8 cellular contexts compared by ENCODE assay signal in the genomic region with DNA sequence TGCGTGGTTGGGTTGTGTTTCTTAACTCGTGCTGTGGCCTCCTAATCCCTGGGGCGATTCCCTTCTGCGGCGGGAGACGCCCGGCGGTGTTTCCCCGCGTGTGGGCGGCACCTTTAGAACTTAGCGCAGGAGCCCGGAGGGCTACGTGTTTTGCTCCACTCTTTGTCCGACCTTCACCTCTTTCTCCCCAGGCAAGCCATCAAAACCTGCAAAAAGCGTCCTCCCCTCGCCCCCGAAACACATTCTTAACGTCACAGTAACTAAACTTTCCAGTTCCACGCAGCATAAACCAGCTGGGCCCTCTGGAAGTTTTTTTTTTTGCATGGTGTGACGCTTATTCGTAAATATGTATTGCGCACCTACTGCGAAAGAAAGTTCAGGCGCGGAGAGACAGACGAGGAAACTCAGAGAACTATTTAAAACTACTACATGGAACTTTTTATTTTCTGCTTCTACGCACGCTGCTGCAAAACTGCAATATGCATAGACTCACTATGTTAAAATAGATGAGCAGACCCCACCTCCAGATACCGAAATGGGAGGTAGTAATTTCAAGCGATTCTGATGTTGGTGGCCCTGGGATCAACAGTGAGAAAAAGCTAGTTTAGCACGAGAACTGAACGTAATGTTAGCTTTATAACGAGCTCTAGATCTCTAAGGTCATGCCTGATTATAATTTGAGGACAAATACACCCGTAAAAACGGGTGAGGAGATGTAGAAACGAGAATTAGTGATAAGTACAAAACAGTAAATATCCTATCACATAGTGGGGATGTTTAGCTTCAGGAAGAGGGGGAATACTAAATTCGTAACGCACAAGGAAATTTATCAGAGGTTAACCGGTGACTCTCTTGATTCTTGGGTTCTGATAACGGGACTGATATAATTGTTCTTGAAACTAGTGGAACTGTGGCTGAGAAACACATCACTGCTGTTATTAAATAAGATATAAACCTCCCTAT. TPM values are rescaled to one million over a fixed set of nuclear protein-coding genes. Genes with fewer than 3 reads are reported as not detected.
DNase-seq lines count a peak whose midpoint lies in the region; ATAC-seq, FAIRE-seq and TF ChIP-seq lines count a peak whose summit lies in the region.

No MANE protein-coding gene starts in this region.

- no peak overlapping the region for H2BK15ac ChIP-seq in H1 (ENCODE audit: low read length)

- no peak for TF ChIP-seq CTCF in VCaP (conservative IDR thresholded peaks at IDR 0.05)
- no peak for TF ChIP-seq CTCF in H1 (IDR thresholded peaks at IDR 0.05; ENCODE audit: control extremely low read depth in 1 of 3, insufficient read depth in 1 of 3, low read depth in 1 of 3, low read length in 3 of 3)

- no peak overlapping the region for H2BK20ac ChIP-seq in H1 (ENCODE audit: low read length)

- no peak overlapping the region for H2BK120ac ChIP-seq in H1 (replicated peaks; ENCODE audit: low read depth, low read length)

- DNase-seq in DMS79 (lab: John Stamatoyannopoulos, UW) = peak; percentile 24
- peak; percentile 8 for DNase-seq in HS-27A (ENCODE audit: low read depth)
- no peak for DNase-seq in H1 (ENCODE audit: low read depth in 1 of 2, low spot score in 2 of 2)
- no peak for DNase-seq in urothelium cell line (ENCODE audit: low spot score)

- H4K5ac ChIP-seq in H1 (ENCODE audit: insufficient read length, low read depth, low read length) = no peak overlapping the region

- H3K4me1 ChIP-seq in H1 (replicated peaks in 1 of 4; ENCODE audit: control insufficient read depth in 3 of 4, insufficient read depth in 4 of 4, low read length in 3 of 4) = no peaks in the 10 kb centered on the region; a peak in 1 of 7 replicates
- H3K4me1 ChIP-seq in mucosa of stomach (ENCODE audit: control insufficient read depth, insufficient read depth, low read length) = peaks cover 12% of the 10 kb centered on the region
- peaks cover 3 to 28% (median 15%) of the 10 kb centered on the region in 5 donors for H3K4me1 ChIP-seq in subcutaneous abdominal adipose tissue (ENCODE audit: control insufficient read depth in 5 of 5, insufficient read depth in 5 of 5, low read length in 5 of 5)

- H3K4me3 ChIP-seq in H1 (ENCODE audit: extremely low read depth in 1 of 4, insufficient read depth in 2 of 4, low read depth in 3 of 4, low read length in 4 of 4) (peak overlapping the region; percentile 81 to 92 (median 85)), mucosa of stomach (ENCODE audit: low read length) (peak overlapping the region; percentile 85), subcutaneous abdominal adipose tissue (ENCODE audit: low read depth in 1 of 5, low read length in 5 of 5) (peak overlapping the region; percentile 90 to 99 (median 94))

- no peak for TF ChIP-seq RAD21 in H1 (IDR thresholded peaks at IDR 0.05 in 1 of 2, conservative IDR thresholded peaks at IDR 0.05 in 1 of 2; ENCODE audit: low read depth in 2 of 2, low read length in 2 of 2)

- peak; percentile 22 for ATAC-seq in GM21367 (IDR thresholded peaks at IDR 0.05; ENCODE audit: unreplicated experiment)

- peak overlapping the region; percentile 73 to 84 for H3K4me2 ChIP-seq in H1 (ENCODE audit: insufficient read depth in 1 of 2, low read depth in 2 of 2, low read length in 2 of 2)

- H3K27me3 ChIP-seq in H1 (replicated peaks in 1 of 4; ENCODE audit: control insufficient read depth in 3 of 4, extremely low read depth in 1 of 4, insufficient read depth in 3 of 4, low read length in 3 of 4) (0 out of 7 replicates have a peak, but pooled peaks cover 0 to 2% (median 0%) of the 10 kb centered on the region in 4 experiments), mucosa of stomach (ENCODE audit: control insufficient read depth, insufficient read depth, low read length) (no peaks in the 10 kb centered on the region), subcutaneous abdominal adipose tissue (ENCODE audit: control insufficient read depth in 5 of 5, insufficient read depth in 4 of 5, low read length in 5 of 5) (peaks cover 0 to 4% (median 0%) of the 10 kb centered on the region in 5 donors)

- H3K79me1 ChIP-seq in H1 (ENCODE audit: low read depth, low read length) = no peaks in the 10 kb centered on the region; the same call in 1 of the 2 replicates

- CTCF ChIA-PET in H1 (lab: Charles Lee; ENCODE audit: partially characterized antibody) = interaction anchor here (0.6 to 1.2 kb wide), 4 partner anchors 10 to 254 kb away, joined by 3 to 7 read pairs (median 4); no protein-coding TSS in a partner anchor

- WGBS in H1 (ENCODE audit: extremely low coverage in 1 of 2, insufficient coverage in 1 of 2, insufficient read length in 1 of 2, insufficient replicate concordance in 2 of 2, low coverage in 1 of 2, low lambda C conversion rate in 2 of 2, missing lambda C conversion rate in 1 of 2), 2 experiments = 12% methylated on average over 41 of the region's 41 CpGs; no CpG with 5 or more reads in 1 of the 2 experiments

- no peaks in the 10 kb centered on the region for H3K9me3 ChIP-seq in H1 (ENCODE audit: insufficient read depth in 2 of 2, low read depth in 1 of 2, low read length in 1 of 2)
- H3K9me3 ChIP-seq in mucosa of stomach (ENCODE audit: control insufficient read depth, low read length) = no peaks in the 10 kb centered on the region
- H3K9me3 ChIP-seq in subcutaneous abdominal adipose tissue (ENCODE audit: control insufficient read depth in 5 of 5, low read length in 5 of 5) = no peaks in the 10 kb centered on the region

- peaks cover 14% of the 10 kb centered on the region for H3K23me2 ChIP-seq in H1 (ENCODE audit: low read depth, low read length)

- no peak overlapping the region for H3K23ac ChIP-seq in H1 (ENCODE audit: insufficient read length)

- H3K27ac ChIP-seq in VCaP (peak overlapping the region; percentile 82), H1 (ENCODE audit: low read depth, low read length) (no peak overlapping the region), subcutaneous abdominal adipose tissue (ENCODE audit: low read depth, low read length) (peak overlapping the region; percentile 88)

- no peak for TF ChIP-seq EP300 in H1 (IDR thresholded peaks at IDR 0.05; ENCODE audit: borderline replicate concordance in 1 of 2, low read depth in 2 of 2, low read length in 2 of 2)

- H4K8ac ChIP-seq in H1 (ENCODE audit: extremely low read depth, insufficient read depth, low read length) = peak overlapping the region; percentile 90; the same call in 1 of the 2 replicates

- H3K56ac ChIP-seq in H1 (replicated peaks; ENCODE audit: insufficient read length, low read depth, low read length) = no peak overlapping the region

- peak overlapping the region; percentile 60; the same call in 1 of the 2 replicates for H2BK5ac ChIP-seq in H1 (ENCODE audit: low read depth, low read length)

- H4K91ac ChIP-seq in H1 (replicated peaks; ENCODE audit: insufficient read length, low read length) = no peak overlapping the region

- no peak for FAIRE-seq in H1 (lab: Jason Lieb, UNC)
- no peak for FAIRE-seq in urothelium cell line (lab: Jason Lieb, UNC)

- TF ChIP-seq POLR2A in H1 (IDR thresholded peaks at IDR 0.05; ENCODE audit: control extremely low read depth in 1 of 2, low read depth in 2 of 2, low read length in 2 of 2) = no peak

- no peak overlapping the region for H3K14ac ChIP-seq in H1 (ENCODE audit: insufficient read length)

- H3K9ac ChIP-seq in H1 (replicated peaks in 1 of 4; ENCODE audit: extremely low read depth in 1 of 4, low read depth in 3 of 4, low read length in 3 of 4) (peak overlapping the region; percentile 64 to 75 (median 72)), mucosa of stomach (ENCODE audit: low read length) (peak overlapping the region; percentile 86), subcutaneous abdominal adipose tissue (ENCODE audit: low read length in 5 of 5) (peak overlapping the region; percentile 65 to 91 (median 90))

- peak overlapping the region; percentile 60; the same call in 1 of the 2 replicates for H3K18ac ChIP-seq in H1 (ENCODE audit: extremely low read depth, low read length)

- POLR2A ChIA-PET in H1 (lab: Charles Lee; ENCODE audit: partially characterized antibody) = interaction anchor here (0.6 to 2.0 kb wide), 5 partner anchors 12 to 443 kb away, joined by 3 to 5 read pairs (median 4); a partner anchor contains a TSS

- H3K36me3 ChIP-seq in H1 (ENCODE audit: control insufficient read depth in 2 of 4, insufficient read depth in 4 of 4, low read length in 3 of 4) (no peaks in the 10 kb centered on the region; a peak in 1 of 8 replicates), mucosa of stomach (ENCODE audit: control insufficient read depth, insufficient read depth, low read length) (no peaks in the 10 kb centered on the region), subcutaneous abdominal adipose tissue (ENCODE audit: control insufficient read depth in 5 of 5, insufficient read depth in 5 of 5, low read length in 5 of 5) (peaks cover 0 to 3% (median 0%) of the 10 kb centered on the region in 5 donors)

- peak overlapping the region; percentile 83 for H2AFZ ChIP-seq in H1 (ENCODE audit: low read length)

- H2AK5ac ChIP-seq in H1 (ENCODE audit: low read depth, low read length) = no peak overlapping the region

- no peak overlapping the region for H3K4ac ChIP-seq in H1 (replicated peaks; ENCODE audit: insufficient read length, low read depth, low read length)

- no peaks in the 10 kb centered on the region for H4K20me1 ChIP-seq in H1 (replicated peaks in 1 of 2; ENCODE audit: control insufficient read depth in 1 of 2, insufficient read depth in 2 of 2, low read length in 2 of 2)

- peak overlapping the region; percentile 9; the same call in 1 of the 2 replicates for H2BK12ac ChIP-seq in H1 (ENCODE audit: low read depth, low read length)

- peaks cover 0 to 31% of the 10 kb centered on the region in 2 experiments; a peak in 2 of 4 replicates for H3K79me2 ChIP-seq in H1 (ENCODE audit: control insufficient read depth in 1 of 2, insufficient read depth in 2 of 2, low read length in 2 of 2)

TF ChIP-seq in H1, 55 proteins besides CTCF, POLR2A, EP300 and RAD21 (continues in another document):
- TF ChIP-seq CHD2 (IDR thresholded peaks at IDR 0.05; ENCODE audit: low read length) = no peak
- TF ChIP-seq SIN3A (conservative IDR thresholded peaks at IDR 0.05 in 1 of 2, IDR thresholded peaks at IDR 0.05 in 1 of 2; ENCODE audit: low read depth in 1 of 2, low read length in 2 of 2) = no peak
- no peak for TF ChIP-seq BRCA1 (IDR thresholded peaks at IDR 0.05; ENCODE audit: low read depth, low read length)
- TF ChIP-seq POLR2AphosphoS5 (IDR thresholded peaks at IDR 0.05; ENCODE audit: low read depth, low read length) = no peak
- no peak for TF ChIP-seq RFX5 (IDR thresholded peaks at IDR 0.05; ENCODE audit: borderline replicate concordance, low read depth, low read length)
- no peak for TF ChIP-seq KDM5A (IDR thresholded peaks at IDR 0.05; ENCODE audit: low read length)

RNA-seq across cellular contexts. Expression of a gene that starts 0.9 kb away (rescaled TPM):
- total RNA-seq in H1 (2021; fragmentation: NEBNext Ultra II Directional; extraction: Animal tissue kit (Norgen Biotek cat#: 25700)) = 24.2 and 27.4 TPM in 2 replicates
- polyA plus RNA-seq in H1 (2011; rRNA removed) = 4.4 and 4.8 TPM in 2 replicates
- polyA plus RNA-seq in H1 (2011; cell fraction: cytosol; rRNA removed) = 5.7 TPM
- 16.4 TPM for polyA plus RNA-seq in H1 (2011; cell fraction: nucleus; rRNA removed)
- 7.0 to 14.2 TPM (median 9.3 TPM) in 4 replicates for polyA plus RNA-seq in H1 (2012, experiment 1 of 2)
- 0.49 TPM for polyA plus RNA-seq in H1 (2012, experiment 2 of 2)
- polyA plus RNA-seq in H1 (2013, experiment 1 of 2) = 11.6 TPM
- polyA plus RNA-seq in H1 (2013, experiment 2 of 2) = 9.6 TPM
- 22.7 and 38.4 TPM in 2 replicates for polyA minus RNA-seq in H1 (2011; rRNA and poly(A)+ RNA removed)
- polyA minus RNA-seq in H1 (2011; cell fraction: cytosol; rRNA and poly(A)+ RNA removed) = 11.1 TPM
- polyA minus RNA-seq in H1 (2011; cell fraction: nucleus; rRNA and poly(A)+ RNA removed) = 33.0 TPM

Comparison
In these comparisons a context has a peak if more than half of its experiments do, and no peak if none do; other contexts are left out.
1. DNase-seq: peak in DMS79 (single experiment) and HS-27A (single experiment); none in H1 (0 of 2) and urothelium cell line (single experiment).
2. Peak in every context shown above with its lines, with median percentiles within 50 percentile points of each other: H3K4me3 ChIP-seq and H3K9ac ChIP-seq.